ENCODE assay signal across 17 cellular contexts in the genomic region with DNA sequence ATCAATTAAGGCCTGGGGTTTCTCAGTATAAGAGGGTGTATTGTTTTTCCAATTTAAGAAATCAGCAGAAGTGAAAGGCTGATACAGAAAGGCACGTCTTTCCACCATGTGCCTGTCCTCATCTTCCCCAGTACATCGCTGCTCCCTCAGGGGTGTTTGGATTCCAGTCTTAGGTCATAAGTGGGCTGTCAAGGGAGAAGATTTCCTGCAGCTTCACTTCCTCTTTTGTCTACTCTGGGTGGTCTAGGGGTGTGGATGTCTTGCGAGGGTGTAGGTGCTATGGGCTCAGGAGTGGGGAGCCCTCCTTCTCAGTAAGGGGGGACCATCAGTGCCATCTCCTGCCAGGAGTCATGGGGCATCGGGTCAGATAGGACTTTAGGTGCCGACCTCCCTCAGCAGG.
"Had no signal": no experiment of that assay in that cellular context is flagged by ENCODE, and none has a peak within 500 bp of the region (broad histone marks: within the 10 kb centered on the region; RNA-seq: fewer than 3 reads in every experiment).

No MANE protein-coding gene starts in this region.

- H3K4me1 ChIP-seq: gastroesophageal sphincter, thyroid gland had no signal

- H3K36me3 ChIP-seq: gastroesophageal sphincter, neutrophil, thyroid gland had no signal

- DNase-seq: cortex of kidney; dorsolateral prefrontal cortex; effector memory CD4-positive, alpha-beta T cell; glutamatergic neuron; islet precursor cell; mammary epithelial cell; mucosa of descending colon; naive thymus-derived CD8-positive, alpha-beta T cell; posterior cingulate gyrus; small intestine; stimulated activated CD4-positive, alpha-beta T cell treated with anti-CD3 and anti-CD28 coated beads, Interleukin-2, amount 100 ng/mL, for 48 hours; stimulated activated naive CD4-positive, alpha-beta T cell treated with Interleukin-2 at 50 U/mL for 16 hours; thyroid gland had no signal

- H3K4me3 ChIP-seq: dorsolateral prefrontal cortex, gastroesophageal sphincter, mucosa of descending colon, thyroid gland had no signal

- H3K27ac ChIP-seq: dorsolateral prefrontal cortex, gastroesophageal sphincter, neutrophil, thyroid gland had no signal

- H3K27me3 ChIP-seq: gastroesophageal sphincter, neutrophil, thyroid gland had no signal

- H3K9me3 ChIP-seq: gastroesophageal sphincter, thyroid gland had no signal

- ATAC-seq: esophagus mucosa; gastroesophageal sphincter; left lobe of liver; mucosa of descending colon; naive thymus-derived CD8-positive, alpha-beta T cell had no signal
